In genomic region chr10:8060010-8060703, GRCh38 we compare ENCODE assay signal across 9 cellular contexts. TPM values are rescaled to one million over a fixed set of nuclear protein-coding genes. Genes with fewer than 3 reads are reported as not detected.
A peak's percentile ranks its signal among the peaks of the same experiment; 100 is the strongest.
DNase-seq lines count a peak whose midpoint lies in the region; ATAC-seq and TF ChIP-seq lines count a peak whose summit lies in the region.
"Had no signal": no experiment of that assay in that cellular context is flagged by ENCODE, and none has a peak within 500 bp of the region (broad histone marks: within the 10 kb centered on the region; RNA-seq: fewer than 3 reads in every experiment).

No MANE protein-coding gene starts in this region.

- H3K27me3 Mint-ChIP-seq in stimulated activated memory B cell treated with anti-CD40 and anti-IgM and Interleukin-4, amounts not matched to agents 10 μg/mL and 1 μg/mL and 100 μg/mL, for 72 hours, result peaks cover 89% of the 10 kb centered on the region

- H3K27ac Mint-ChIP-seq in stimulated activated memory B cell treated with anti-CD40 and anti-IgM and Interleukin-4, amounts not matched to agents 10 μg/mL and 1 μg/mL and 100 μg/mL, for 72 hours, result peak overlapping the region; percentile 38

- no peaks in the 10 kb centered on the region for H3K9me3 Mint-ChIP-seq in stimulated activated memory B cell treated with anti-CD40 and anti-IgM and Interleukin-4, amounts not matched to agents 10 μg/mL and 1 μg/mL and 100 μg/mL, for 72 hours

- DNase-seq in dermis blood vessel endothelial cell (peak; percentile 38), HEK293T (ENCODE audit: extremely low spot score) (no peak), NCI-H146 treated with DMSO at 0.1 percent for 48 hours (lab: John Stamatoyannopoulos, UW; ENCODE audit: unreplicated experiment) (no peak), NAMALWA (ENCODE audit: low spot score) (no peak)

- POLR2A ChIA-PET in HEK293T (lab: Yijun Ruan, JAX), result interaction anchor here (1.3 to 1.4 kb wide), 2 partner anchors 11 to 15 kb away, joined by 3 to 5 read pairs; no protein-coding TSS in a partner anchor

- CTCF ChIA-PET in HEK293T (lab: Yijun Ruan, JAX), result no interaction called here

- H3K4me3 Mint-ChIP-seq in stimulated activated memory B cell treated with anti-CD40 and anti-IgM and Interleukin-4, amounts not matched to agents 10 μg/mL and 1 μg/mL and 100 μg/mL, for 72 hours, result peak overlapping the region; percentile 41

- ATAC-seq in GM18520 (IDR thresholded peaks at IDR 0.05; ENCODE audit: unreplicated experiment), result peak; percentile 26
- peak; percentile 44 for ATAC-seq in HG02642 (IDR thresholded peaks at IDR 0.05; ENCODE audit: poor library complexity, unreplicated experiment)
- ATAC-seq in SK-N-SH treated with all-trans-retinoic acid at 6 μM for 48 hours, result peak; percentile 58
- ATAC-seq in stimulated activated memory B cell treated with anti-CD40 and anti-IgM and Interleukin-4, amounts not matched to agents 10 μg/mL and 1 μg/mL and 100 μg/mL, for 72 hours, result peak; percentile 4

- no peaks in the 10 kb centered on the region for H3K36me3 Mint-ChIP-seq in stimulated activated memory B cell treated with anti-CD40 and anti-IgM and Interleukin-4, amounts not matched to agents 10 μg/mL and 1 μg/mL and 100 μg/mL, for 72 hours

- H3K4me1 Mint-ChIP-seq in stimulated activated memory B cell treated with anti-CD40 and anti-IgM and Interleukin-4, amounts not matched to agents 10 μg/mL and 1 μg/mL and 100 μg/mL, for 72 hours, result peaks cover 37% of the 10 kb centered on the region

TF ChIP-seq in SK-N-SH treated with all-trans-retinoic acid at 6 μM for 48 hours, 23 proteins besides CTCF, POLR2A, EP300 and RAD21:
- no peak for TF ChIP-seq PPARA (CRISPR knock-in tag; IDR thresholded peaks at IDR 0.05; ENCODE audit: borderline replicate concordance)
- no peak for TF ChIP-seq ZNF70 (CRISPR knock-in tag; IDR thresholded peaks at IDR 0.05)
- TF ChIP-seq CSDC2 (CRISPR knock-in tag; IDR thresholded peaks at IDR 0.05), result no peak
- TF ChIP-seq TCF4 (CRISPR knock-in tag; IDR thresholded peaks at IDR 0.05; ENCODE audit: borderline replicate concordance), result peak; percentile 46; the same call in 1 of the 2 replicates
- TF ChIP-seq PATZ1 (CRISPR knock-in tag; IDR thresholded peaks at IDR 0.05; ENCODE audit: borderline replicate concordance), result no peak; the same call in 1 of the 2 replicates
TF ChIP-seq in SK-N-SH treated with all-trans-retinoic acid at 6 μM for 48 hours: peak in this region for 1.

TF ChIP-seq in HEK293T, 16 proteins besides CTCF, POLR2A, EP300 and RAD21:
- TF ChIP-seq NFRKB (IDR thresholded peaks at IDR 0.05) (no peak), SP1 (IDR thresholded peaks at IDR 0.05) (no peak), PKNOX1 (IDR thresholded peaks at IDR 0.05) (no peak), TARDBP (IDR thresholded peaks at IDR 0.05) (no peak), L3MBTL2 (conservative IDR thresholded peaks at IDR 0.05) (no peak), SUZ12 (IDR thresholded peaks at IDR 0.05) (no peak), ELF4 (IDR thresholded peaks at IDR 0.05) (no peak), FOXM1 (IDR thresholded peaks at IDR 0.05; ENCODE audit: borderline replicate concordance) (no peak), HDGF (IDR thresholded peaks at IDR 0.05; ENCODE audit: borderline replicate concordance) (no peak), FOXK2 (IDR thresholded peaks at IDR 0.05) (no peak), FOXA1 (IDR thresholded peaks at IDR 0.05) (no peak)

RNA-seq across cellular contexts. Expression of gene GATA3, which starts 5.7 kb away (rescaled TPM):
- total RNA-seq in dermis blood vessel endothelial cell, result 0.05 and 0.17 TPM in 2 replicates
- total RNA-seq: SJSA1 had no signal

Comparison
In these comparisons a context has a peak if more than half of its experiments do, and no peak if none do; other contexts are left out.
1. ATAC-seq: peak in every context shown above with its lines; median percentile 58 in SK-N-SH treated with all-trans-retinoic acid at 6 μM for 48 hours; 44 in HG02642; 26 in GM18520; 4 in stimulated activated memory B cell treated with anti-CD40 and anti-IgM and Interleukin-4, amounts not matched to agents 10 μg/mL and 1 μg/mL and 100 μg/mL, for 72 hours.